In genomic region chr17:8939496-8940334, GRCh38 we compare ENCODE assay signal across 1 cellular context.
TF ChIP-seq lines count a peak whose summit lies in the region.

No MANE protein-coding gene starts in this region.

TF ChIP-seq in GM12878, 131 proteins besides CTCF, POLR2A, EP300 and RAD21 (continued from another document):
- TF ChIP-seq BCLAF1 (IDR thresholded peaks at IDR 0.05) (no peak), E2F4 (IDR thresholded peaks at IDR 0.05; ENCODE audit: low read depth, low read length) (no peak), IKZF2 (IDR thresholded peaks at IDR 0.05) (peak; percentile 95 to 96), CBX5 (IDR thresholded peaks at IDR 0.05; ENCODE audit: low read depth) (0 out of 2 replicates have a peak, but pooled peaks have one; percentile 60)
